ENCODE assay signal across 1 cellular context in the genomic region with DNA sequence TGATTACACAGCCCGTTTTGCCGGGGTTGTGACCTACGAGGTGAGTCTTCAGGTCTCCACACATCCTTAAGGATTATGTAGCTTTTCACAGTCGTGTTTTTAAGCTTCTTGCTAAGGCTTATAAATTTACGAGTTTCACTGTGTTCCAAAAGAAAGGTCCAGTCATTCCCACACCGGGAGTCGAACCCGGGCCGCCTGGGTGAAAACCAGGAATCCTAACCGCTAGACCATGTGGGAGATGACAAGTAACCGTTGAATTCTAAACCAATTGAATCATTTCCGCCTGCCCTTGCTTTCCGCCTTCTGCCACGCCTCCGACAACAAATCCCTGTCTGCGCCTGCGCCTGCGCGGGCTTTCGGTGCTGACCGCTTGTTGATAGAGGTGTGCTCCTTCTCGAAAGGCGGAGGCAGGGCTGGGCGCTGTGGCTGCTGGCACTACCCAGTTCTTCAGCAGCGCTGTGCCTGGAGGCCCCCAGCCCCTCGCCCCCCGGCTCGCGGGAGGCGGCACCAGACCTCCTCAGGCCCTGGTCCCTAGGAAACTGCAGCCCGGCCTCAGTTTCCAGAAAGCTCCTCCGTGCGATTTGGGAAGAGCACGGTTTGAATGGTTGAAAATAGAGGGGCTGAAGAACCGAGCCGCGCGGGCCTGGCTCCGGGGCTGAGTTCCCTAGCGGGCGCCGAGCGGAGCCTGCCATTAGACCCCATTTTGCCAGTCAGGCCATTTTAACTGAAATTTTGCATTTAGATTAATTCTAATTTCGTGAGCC.
TF ChIP-seq lines count a peak whose summit lies in the region.

No MANE protein-coding gene starts in this region.

TF ChIP-seq in HepG2, 621 proteins besides CTCF, POLR2A, EP300 and RAD21 (continued from another document and continues in another):
- TF ChIP-seq ZNF367 (CRISPR knock-in tag; IDR thresholded peaks at IDR 0.05; ENCODE audit: borderline replicate concordance): 0 out of 2 replicates have a peak, but pooled peaks have one; percentile 35
- TF ChIP-seq, protein P1, sequence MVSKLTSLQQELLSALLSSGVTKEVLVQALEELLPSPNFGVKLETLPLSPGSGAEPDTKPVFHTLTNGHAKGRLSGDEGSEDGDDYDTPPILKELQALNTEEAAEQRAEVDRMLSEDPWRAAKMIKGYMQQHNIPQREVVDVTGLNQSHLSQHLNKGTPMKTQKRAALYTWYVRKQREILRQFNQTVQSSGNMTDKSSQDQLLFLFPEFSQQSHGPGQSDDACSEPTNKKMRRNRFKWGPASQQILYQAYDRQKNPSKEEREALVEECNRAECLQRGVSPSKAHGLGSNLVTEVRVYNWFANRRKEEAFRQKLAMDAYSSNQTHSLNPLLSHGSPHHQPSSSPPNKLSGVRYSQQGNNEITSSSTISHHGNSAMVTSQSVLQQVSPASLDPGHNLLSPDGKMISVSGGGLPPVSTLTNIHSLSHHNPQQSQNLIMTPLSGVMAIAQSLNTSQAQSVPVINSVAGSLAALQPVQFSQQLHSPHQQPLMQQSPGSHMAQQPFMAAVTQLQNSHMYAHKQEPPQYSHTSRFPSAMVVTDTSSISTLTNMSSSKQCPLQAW (CRISPR knock-in tag; IDR thresholded peaks at IDR 0.05): no peak
- TF ChIP-seq, protein P2, sequence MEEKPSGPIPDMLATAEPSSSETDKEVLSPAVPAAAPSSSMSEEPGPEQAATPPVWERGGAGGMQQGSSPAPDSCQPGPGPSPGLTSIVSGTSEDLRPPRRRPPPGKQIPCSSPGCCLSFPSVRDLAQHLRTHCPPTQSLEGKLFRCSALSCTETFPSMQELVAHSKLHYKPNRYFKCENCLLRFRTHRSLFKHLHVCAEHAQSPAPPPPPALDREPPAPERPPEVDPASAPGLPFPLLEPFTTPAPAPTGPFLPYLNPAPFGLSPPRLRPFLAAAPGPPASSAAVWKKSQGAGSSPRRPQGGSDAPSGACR (CRISPR knock-in tag; IDR thresholded peaks at IDR 0.05): 0 out of 2 replicates have a peak, but pooled peaks have one; percentile 21
- TF ChIP-seq KAT8 (CRISPR knock-in tag; IDR thresholded peaks at IDR 0.05): peak; percentile 73
- TF ChIP-seq, protein P3, sequence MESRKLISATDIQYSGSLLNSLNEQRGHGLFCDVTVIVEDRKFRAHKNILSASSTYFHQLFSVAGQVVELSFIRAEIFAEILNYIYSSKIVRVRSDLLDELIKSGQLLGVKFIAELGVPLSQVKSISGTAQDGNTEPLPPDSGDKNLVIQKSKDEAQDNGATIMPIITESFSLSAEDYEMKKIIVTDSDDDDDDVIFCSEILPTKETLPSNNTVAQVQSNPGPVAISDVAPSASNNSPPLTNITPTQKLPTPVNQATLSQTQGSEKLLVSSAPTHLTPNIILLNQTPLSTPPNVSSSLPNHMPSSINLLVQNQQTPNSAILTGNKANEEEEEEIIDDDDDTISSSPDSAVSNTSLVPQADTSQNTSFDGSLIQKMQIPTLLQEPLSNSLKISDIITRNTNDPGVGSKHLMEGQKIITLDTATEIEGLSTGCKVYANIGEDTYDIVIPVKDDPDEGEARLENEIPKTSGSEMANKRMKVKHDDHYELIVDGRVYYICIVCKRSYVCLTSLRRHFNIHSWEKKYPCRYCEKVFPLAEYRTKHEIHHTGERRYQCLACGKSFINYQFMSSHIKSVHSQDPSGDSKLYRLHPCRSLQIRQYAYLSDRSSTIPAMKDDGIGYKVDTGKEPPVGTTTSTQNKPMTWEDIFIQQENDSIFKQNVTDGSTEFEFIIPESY (CRISPR knock-in tag; IDR thresholded peaks at IDR 0.05): no peak
- peak; percentile 75 for TF ChIP-seq ZFY (CRISPR knock-in tag; IDR thresholded peaks at IDR 0.05)
- TF ChIP-seq, protein P4, sequence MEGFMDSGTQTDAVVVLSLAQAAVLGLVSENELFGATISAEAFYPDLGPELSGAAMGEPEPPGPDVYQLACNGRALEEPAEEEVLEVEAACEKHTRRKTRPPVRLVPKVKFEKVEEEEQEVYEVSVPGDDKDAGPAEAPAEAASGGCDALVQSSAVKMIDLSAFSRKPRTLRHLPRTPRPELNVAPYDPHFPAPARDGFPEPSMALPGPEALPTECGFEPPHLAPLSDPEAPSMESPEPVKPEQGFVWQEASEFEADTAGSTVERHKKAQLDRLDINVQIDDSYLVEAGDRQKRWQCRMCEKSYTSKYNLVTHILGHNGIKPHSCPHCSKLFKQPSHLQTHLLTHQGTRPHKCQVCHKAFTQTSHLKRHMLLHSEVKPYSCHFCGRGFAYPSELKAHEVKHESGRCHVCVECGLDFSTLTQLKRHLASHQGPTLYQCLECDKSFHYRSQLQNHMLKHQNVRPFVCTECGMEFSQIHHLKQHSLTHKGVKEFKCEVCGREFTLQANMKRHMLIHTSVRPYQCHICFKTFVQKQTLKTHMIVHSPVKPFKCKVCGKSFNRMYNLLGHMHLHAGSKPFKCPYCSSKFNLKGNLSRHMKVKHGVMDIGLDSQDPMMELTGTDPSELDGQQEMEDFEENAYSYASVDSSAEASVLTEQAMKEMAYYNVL (CRISPR knock-in tag; IDR thresholded peaks at IDR 0.05; ENCODE audit: borderline replicate concordance): peak; percentile 60; the same call in 1 of the 2 replicates
- peak; percentile 69 for TF ChIP-seq TAF1 (CRISPR knock-in tag; IDR thresholded peaks at IDR 0.05)
- TF ChIP-seq, protein P5, sequence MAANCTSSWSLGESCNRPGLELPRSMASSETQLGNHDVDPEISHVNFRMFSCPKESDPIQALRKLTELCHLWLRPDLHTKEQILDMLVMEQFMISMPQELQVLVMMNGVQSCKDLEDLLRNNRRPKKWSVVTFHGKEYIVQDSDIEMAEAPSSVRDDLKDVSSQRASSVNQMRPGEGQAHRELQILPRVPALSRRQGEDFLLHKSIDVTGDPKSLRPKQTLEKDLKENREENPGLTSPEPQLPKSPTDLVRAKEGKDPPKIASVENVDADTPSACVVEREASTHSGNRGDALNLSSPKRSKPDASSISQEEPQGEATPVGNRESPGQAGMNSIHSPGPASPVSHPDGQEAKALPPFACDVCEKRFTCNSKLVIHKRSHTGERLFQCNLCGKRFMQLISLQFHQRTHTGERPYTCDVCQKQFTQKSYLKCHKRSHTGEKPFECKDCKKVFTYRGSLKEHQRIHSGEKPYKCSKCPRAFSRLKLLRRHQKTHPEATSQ (CRISPR knock-in tag; IDR thresholded peaks at IDR 0.05; ENCODE audit: borderline replicate concordance): peak; percentile 29; the same call in 1 of the 2 replicates
- 0 out of 2 replicates have a peak, but pooled peaks have one; percentile 52 for TF ChIP-seq TMF1 (CRISPR knock-in tag; IDR thresholded peaks at IDR 0.05; ENCODE audit: low read depth)
- no peak for TF ChIP-seq MIER2 (CRISPR knock-in tag; IDR thresholded peaks at IDR 0.05)
- TF ChIP-seq, protein P6, sequence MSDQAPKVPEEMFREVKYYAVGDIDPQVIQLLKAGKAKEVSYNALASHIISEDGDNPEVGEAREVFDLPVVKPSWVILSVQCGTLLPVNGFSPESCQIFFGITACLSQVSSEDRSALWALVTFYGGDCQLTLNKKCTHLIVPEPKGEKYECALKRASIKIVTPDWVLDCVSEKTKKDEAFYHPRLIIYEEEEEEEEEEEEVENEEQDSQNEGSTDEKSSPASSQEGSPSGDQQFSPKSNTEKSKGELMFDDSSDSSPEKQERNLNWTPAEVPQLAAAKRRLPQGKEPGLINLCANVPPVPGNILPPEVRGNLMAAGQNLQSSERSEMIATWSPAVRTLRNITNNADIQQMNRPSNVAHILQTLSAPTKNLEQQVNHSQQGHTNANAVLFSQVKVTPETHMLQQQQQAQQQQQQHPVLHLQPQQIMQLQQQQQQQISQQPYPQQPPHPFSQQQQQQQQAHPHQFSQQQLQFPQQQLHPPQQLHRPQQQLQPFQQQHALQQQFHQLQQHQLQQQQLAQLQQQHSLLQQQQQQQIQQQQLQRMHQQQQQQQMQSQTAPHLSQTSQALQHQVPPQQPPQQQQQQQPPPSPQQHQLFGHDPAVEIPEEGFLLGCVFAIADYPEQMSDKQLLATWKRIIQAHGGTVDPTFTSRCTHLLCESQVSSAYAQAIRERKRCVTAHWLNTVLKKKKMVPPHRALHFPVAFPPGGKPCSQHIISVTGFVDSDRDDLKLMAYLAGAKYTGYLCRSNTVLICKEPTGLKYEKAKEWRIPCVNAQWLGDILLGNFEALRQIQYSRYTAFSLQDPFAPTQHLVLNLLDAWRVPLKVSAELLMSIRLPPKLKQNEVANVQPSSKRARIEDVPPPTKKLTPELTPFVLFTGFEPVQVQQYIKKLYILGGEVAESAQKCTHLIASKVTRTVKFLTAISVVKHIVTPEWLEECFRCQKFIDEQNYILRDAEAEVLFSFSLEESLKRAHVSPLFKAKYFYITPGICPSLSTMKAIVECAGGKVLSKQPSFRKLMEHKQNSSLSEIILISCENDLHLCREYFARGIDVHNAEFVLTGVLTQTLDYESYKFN (CRISPR knock-in tag; conservative IDR thresholded peaks at IDR 0.05): peak; percentile 20; the same call in 1 of the 2 replicates
- TF ChIP-seq NFIC (IDR thresholded peaks at IDR 0.05; ENCODE audit: low read length): 0 out of 2 replicates have a peak, but pooled peaks have one; percentile 34
- TF ChIP-seq MED1 (CRISPR knock-in tag; IDR thresholded peaks at IDR 0.05): peak; percentile 63
- TF ChIP-seq KDM3A (CRISPR knock-in tag; IDR thresholded peaks at IDR 0.05; ENCODE audit: low read depth): no peak
- TF ChIP-seq, protein P7, sequence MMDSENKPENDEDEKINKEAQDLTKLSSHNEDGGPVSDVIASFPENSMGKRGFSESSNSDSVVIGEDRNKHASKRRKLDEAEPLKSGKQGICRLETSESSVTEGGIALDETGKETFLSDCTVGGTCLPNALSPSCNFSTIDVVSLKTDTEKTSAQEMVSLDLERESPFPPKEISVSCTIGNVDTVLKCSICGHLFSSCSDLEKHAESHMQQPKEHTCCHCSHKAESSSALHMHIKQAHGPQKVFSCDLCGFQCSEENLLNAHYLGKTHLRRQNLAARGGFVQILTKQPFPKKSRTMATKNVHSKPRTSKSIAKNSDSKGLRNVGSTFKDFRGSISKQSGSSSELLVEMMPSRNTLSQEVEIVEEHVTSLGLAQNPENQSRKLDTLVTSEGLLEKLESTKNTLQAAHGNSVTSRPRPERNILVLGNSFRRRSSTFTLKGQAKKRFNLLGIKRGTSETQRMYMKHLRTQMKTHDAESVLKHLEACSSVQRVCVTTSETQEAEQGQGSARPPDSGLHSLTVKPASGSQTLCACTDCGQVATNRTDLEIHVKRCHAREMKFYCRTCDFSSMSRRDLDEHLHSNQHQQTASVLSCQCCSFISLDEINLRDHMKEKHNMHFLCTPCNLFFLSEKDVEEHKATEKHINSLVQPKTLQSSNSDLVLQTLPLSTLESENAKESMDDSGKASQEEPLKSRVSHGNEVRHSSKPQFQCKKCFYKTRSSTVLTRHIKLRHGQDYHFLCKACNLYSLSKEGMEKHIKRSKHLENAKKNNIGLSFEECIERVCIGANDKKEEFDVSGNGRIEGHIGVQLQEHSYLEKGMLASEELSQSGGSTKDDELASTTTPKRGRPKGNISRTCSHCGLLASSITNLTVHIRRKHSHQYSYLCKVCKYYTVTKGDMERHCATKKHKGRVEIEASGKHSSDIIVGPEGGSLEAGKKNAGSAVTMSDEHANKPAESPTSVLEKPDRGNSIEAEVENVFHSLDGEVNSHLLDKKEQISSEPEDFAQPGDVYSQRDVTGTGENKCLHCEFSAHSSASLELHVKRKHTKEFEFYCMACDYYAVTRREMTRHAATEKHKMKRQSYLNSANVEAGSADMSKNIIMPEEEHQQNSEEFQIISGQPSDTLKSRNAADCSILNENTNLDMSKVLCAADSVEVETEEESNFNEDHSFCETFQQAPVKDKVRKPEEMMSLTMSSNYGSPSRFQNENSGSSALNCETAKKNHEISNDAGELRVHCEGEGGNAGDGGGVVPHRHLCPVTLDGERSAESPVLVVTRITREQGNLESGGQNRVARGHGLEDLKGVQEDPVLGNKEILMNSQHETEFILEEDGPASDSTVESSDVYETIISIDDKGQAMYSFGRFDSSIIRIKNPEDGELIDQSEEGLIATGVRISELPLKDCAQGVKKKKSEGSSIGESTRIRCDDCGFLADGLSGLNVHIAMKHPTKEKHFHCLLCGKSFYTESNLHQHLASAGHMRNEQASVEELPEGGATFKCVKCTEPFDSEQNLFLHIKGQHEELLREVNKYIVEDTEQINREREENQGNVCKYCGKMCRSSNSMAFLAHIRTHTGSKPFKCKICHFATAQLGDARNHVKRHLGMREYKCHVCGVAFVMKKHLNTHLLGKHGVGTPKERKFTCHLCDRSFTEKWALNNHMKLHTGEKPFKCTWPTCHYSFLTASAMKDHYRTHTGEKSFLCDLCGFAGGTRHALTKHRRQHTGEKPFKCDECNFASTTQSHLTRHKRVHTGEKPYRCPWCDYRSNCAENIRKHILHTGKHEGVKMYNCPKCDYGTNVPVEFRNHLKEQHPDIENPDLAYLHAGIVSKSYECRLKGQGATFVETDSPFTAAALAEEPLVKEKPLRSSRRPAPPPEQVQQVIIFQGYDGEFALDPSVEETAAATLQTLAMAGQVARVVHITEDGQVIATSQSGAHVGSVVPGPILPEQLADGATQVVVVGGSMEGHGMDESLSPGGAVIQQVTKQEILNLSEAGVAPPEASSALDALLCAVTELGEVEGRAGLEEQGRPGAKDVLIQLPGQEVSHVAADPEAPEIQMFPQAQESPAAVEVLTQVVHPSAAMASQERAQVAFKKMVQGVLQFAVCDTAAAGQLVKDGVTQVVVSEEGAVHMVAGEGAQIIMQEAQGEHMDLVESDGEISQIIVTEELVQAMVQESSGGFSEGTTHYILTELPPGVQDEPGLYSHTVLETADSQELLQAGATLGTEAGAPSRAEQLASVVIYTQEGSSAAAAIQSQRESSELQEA (CRISPR knock-in tag; IDR thresholded peaks at IDR 0.05; ENCODE audit: not compliant biosample characterization): peak; percentile 57
- TF ChIP-seq ZNF816 (CRISPR knock-in tag; IDR thresholded peaks at IDR 0.05; ENCODE audit: borderline replicate concordance): peak; percentile 63; the same call in 1 of the 2 replicates
- TF ChIP-seq ZNF253 (CRISPR knock-in tag; IDR thresholded peaks at IDR 0.05; ENCODE audit: borderline replicate concordance): no peak; the same call in 1 of the 2 replicates
- TF ChIP-seq FOSL2 (CRISPR knock-in tag; IDR thresholded peaks at IDR 0.05): peak; percentile 66
- TF ChIP-seq BRD4 (CRISPR knock-in tag; IDR thresholded peaks at IDR 0.05): peak; percentile 62; the same call in 1 of the 2 replicates
- peak; percentile 84; the same call in 1 of the 2 replicates for TF ChIP-seq HOXA5 (CRISPR knock-in tag; IDR thresholded peaks at IDR 0.05)
- TF ChIP-seq, protein P8, sequence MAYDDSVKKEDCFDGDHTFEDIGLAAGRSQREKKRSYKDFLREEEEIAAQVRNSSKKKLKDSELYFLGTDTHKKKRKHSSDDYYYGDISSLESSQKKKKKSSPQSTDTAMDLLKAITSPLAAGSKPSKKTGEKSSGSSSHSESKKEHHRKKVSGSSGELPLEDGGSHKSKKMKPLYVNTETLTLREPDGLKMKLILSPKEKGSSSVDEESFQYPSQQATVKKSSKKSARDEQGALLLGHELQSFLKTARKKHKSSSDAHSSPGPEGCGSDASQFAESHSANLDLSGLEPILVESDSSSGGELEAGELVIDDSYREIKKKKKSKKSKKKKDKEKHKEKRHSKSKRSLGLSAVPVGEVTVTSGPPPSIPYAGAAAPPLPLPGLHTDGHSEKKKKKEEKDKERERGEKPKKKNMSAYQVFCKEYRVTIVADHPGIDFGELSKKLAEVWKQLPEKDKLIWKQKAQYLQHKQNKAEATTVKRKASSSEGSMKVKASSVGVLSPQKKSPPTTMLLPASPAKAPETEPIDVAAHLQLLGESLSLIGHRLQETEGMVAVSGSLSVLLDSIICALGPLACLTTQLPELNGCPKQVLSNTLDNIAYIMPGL (CRISPR knock-in tag; IDR thresholded peaks at IDR 0.05; ENCODE audit: borderline replicate concordance in 1 of 2, low read depth in 1 of 2): peak; percentile 96 to 98
